Comparison of ENCODE assay signal across 19 cellular contexts in the genomic region with DNA sequence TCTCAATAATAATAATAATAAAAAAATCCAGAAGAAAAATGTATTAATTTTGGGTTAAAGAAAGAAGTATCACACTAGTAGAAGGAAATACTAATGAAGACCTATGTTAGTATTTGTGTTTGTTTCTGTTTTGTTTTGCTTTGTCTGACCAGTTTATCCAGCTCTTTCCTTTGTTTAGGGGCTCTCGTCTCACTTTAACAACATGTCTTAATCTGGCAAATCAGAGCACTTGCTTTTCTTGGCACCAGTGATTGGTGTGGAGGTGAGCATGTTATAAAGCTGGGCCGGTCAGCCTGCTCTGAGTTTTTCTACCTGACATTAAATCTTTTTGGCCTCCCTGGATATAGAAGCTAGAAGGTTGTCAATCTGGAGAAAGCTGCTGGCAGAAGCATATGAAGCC. TPM values are rescaled to one million over a fixed set of nuclear protein-coding genes. Genes with fewer than 3 reads are reported as not detected.
A peak's percentile ranks its signal among the peaks of the same experiment; 100 is the strongest.
DNase-seq lines count a peak whose midpoint lies in the region; ATAC-seq and TF ChIP-seq lines count a peak whose summit lies in the region.
"Had no signal": no experiment of that assay in that cellular context is flagged by ENCODE, and none has a peak within 500 bp of the region (broad histone marks: within the 10 kb centered on the region; RNA-seq: fewer than 3 reads in every experiment).

No MANE protein-coding gene starts in this region.

- TF ChIP-seq CTCF in CD14-positive monocyte (IDR thresholded peaks at IDR 0.05) (no peak), Calu3 (IDR thresholded peaks at IDR 0.05; ENCODE audit: unreplicated experiment) (no peak), epithelial cell of esophagus (IDR thresholded peaks at IDR 0.05; ENCODE audit: insufficient read depth, low read depth, low read length, missing control alignments) (no peak)

- no TSS peak for BruUV-seq in Calu3 (replicated peaks; lab: Mats Ljungman, UMichigan)

- no peak for ATAC-seq in HG03354 (IDR thresholded peaks at IDR 0.05; ENCODE audit: poor library complexity, severe bottlenecking, unreplicated experiment)
- ATAC-seq: HCT116 had no signal

- H3K9me3 Mint-ChIP-seq in CD14-positive monocyte, result peaks cover 0 to 3% (median 0%) of the 10 kb centered on the region in 7 donors
- peaks cover 2% of the 10 kb centered on the region for H3K9me3 Mint-ChIP-seq in Calu3 (ENCODE audit: low read depth, unreplicated experiment)
- H3K9me3 Mint-ChIP-seq: CD4-positive, alpha-beta T cell; HFFc6; IgD-negative memory B cell had no signal

- CTCF ChIA-PET in Calu3 (lab: Charles Lee), result no interaction called here

- H3K4me3 ChIP-seq in epithelial cell of esophagus (ENCODE audit: low read length), result no peak overlapping the region

- H3K27ac Mint-ChIP-seq in CD14-positive monocyte, result peak overlapping the region in 4 of 7 donors; percentile 58 to 81 (median 72)
- H3K27ac Mint-ChIP-seq in Calu3 (ENCODE audit: unreplicated experiment), result peak overlapping the region; percentile 30
- H3K27ac Mint-ChIP-seq: CD4-positive, alpha-beta T cell; HFFc6; IgD-negative memory B cell had no signal

- DNase-seq in CD14-positive monocyte (ENCODE audit: low spot score) (no peak), Calu3 (no peak), epithelial cell of esophagus (ENCODE audit: low read depth) (peak; percentile 49), renal cortical epithelial cell (ENCODE audit: low read depth) (peak; percentile 9), NCI-H2196 treated with DMSO at 0.1 percent for 48 hours (lab: John Stamatoyannopoulos, UW; ENCODE audit: unreplicated experiment) (no peak)
- DNase-seq: ACHN; BE2C; C1 segment of cervical spinal cord; Caco-2; CD4-positive, alpha-beta T cell; DMS153; DMS79 treated with DMSO at 0.1 percent for 48 hours; GF-D8; GOT3; H7; HFFc6 had no signal

- intact Hi-C loops in CD14-positive monocyte (cut with micrococcal nuclease) (no loop called here), Calu3 (cut with micrococcal nuclease; ENCODE audit: unreplicated experiment) (no loop called here)

- H3K4me3 Mint-ChIP-seq in CD14-positive monocyte (no peak overlapping the region), Calu3 (ENCODE audit: low read depth, unreplicated experiment) (no peak overlapping the region)
- H3K4me3 Mint-ChIP-seq: CD4-positive, alpha-beta T cell; HFFc6; IgD-negative memory B cell had no signal

- H3K27me3 Mint-ChIP-seq in CD14-positive monocyte (ENCODE audit: low read depth in 3 of 3) (peaks cover 0 to 6% (median 3%) of the 10 kb centered on the region in 3 donors), Calu3 (ENCODE audit: unreplicated experiment) (no peaks in the 10 kb centered on the region)
- H3K27me3 Mint-ChIP-seq: CD4-positive, alpha-beta T cell; IgD-negative memory B cell had no signal

- H3K4me1 Mint-ChIP-seq in CD14-positive monocyte (peaks cover 36% of the 10 kb centered on the region), Calu3 (ENCODE audit: low read depth, unreplicated experiment) (peaks cover 27% of the 10 kb centered on the region)

- H3K36me3 Mint-ChIP-seq in CD14-positive monocyte (peaks cover 0 to 1% of the 10 kb centered on the region in 2 donors), Calu3 (ENCODE audit: insufficient read depth, unreplicated experiment) (peaks cover 14% of the 10 kb centered on the region)
- H3K36me3 Mint-ChIP-seq: IgD-negative memory B cell had no signal

RNA-seq across cellular contexts. Expression of a gene that starts 15.1 kb away (rescaled TPM):
- 1 to 10 TPM; 2.3 to 5.2 TPM for polyA plus RNA-seq in CD14-positive monocyte
- total RNA-seq in Calu3 (2022) (71.5 and 86.9 TPM in 2 replicates), renal cortical epithelial cell (62.3 and 67.6 TPM in 2 replicates)

Comparison
In these comparisons a context has a peak if more than half of its experiments do, and no peak if none do; other contexts are left out.
1. DNase-seq: peak in epithelial cell of esophagus (single experiment) and renal cortical epithelial cell (single experiment); none in CD14-positive monocyte (single experiment), Calu3 (single experiment) and NCI-H2196 treated with DMSO at 0.1 percent for 48 hours (single experiment).